In the genomic region with DNA sequence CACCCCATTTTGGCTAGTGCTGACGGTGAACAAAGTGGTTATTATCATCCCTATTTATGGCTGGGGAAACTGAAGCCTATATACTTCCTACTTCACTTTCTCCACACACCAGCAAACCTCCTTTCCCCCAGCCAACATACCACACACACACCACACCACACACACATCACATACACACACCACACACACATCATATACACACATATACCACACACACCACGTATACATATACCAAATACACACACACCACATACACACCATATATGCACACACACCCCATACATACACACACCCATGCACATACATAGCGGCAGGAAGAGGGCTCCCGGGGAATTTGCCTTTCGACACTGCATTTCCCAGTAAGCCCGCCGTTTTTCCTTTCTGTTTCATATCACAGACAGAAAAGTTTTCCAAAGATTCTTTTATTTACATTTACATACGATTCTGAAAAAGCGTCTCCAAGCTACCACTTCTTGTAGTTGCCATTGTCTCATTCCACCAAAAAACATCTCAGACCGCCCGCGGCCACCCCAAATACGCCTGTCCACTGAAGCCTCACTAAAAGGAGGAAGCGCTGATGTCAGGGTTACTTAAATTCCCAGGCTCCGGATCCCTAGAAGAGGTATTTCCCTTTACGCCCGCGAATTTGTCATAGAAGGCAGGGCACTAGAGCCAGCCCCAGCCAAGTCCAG, we compare ENCODE assay signal across 2 cellular contexts.
A peak's percentile ranks its signal among the peaks of the same experiment; 100 is the strongest.
TF ChIP-seq lines count a peak whose summit lies in the region.

No MANE protein-coding gene starts in this region.

TF ChIP-seq in HEK293, 187 proteins besides CTCF, POLR2A, EP300 and RAD21 (continued from another document and continues in another):
- TF ChIP-seq, protein P1, sequence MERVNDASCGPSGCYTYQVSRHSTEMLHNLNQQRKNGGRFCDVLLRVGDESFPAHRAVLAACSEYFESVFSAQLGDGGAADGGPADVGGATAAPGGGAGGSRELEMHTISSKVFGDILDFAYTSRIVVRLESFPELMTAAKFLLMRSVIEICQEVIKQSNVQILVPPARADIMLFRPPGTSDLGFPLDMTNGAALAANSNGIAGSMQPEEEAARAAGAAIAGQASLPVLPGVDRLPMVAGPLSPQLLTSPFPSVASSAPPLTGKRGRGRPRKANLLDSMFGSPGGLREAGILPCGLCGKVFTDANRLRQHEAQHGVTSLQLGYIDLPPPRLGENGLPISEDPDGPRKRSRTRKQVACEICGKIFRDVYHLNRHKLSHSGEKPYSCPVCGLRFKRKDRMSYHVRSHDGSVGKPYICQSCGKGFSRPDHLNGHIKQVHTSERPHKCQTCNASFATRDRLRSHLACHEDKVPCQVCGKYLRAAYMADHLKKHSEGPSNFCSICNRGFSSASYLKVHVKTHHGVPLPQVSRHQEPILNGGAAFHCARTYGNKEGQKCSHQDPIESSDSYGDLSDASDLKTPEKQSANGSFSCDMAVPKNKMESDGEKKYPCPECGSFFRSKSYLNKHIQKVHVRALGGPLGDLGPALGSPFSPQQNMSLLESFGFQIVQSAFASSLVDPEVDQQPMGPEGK (tag by site-specific recombination; IDR thresholded peaks at IDR 0.05), result peak; percentile 64
- TF ChIP-seq, protein P2, sequence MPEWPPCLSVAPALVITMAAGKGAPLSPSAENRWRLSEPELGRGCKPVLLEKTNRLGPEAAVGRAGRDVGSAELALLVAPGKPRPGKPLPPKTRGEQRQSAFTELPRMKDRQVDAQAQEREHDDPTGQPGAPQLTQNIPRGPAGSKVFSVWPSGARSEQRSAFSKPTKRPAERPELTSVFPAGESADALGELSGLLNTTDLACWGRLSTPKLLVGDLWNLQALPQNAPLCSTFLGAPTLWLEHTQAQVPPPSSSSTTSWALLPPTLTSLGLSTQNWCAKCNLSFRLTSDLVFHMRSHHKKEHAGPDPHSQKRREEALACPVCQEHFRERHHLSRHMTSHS (tag by site-specific recombination; IDR thresholded peaks at IDR 0.05), result no peak
- TF ChIP-seq ZNF155 (tag by site-specific recombination; IDR thresholded peaks at IDR 0.05), result no peak
- TF ChIP-seq ZNF138 (tag by site-specific recombination; IDR thresholded peaks at IDR 0.05; ENCODE audit: borderline replicate concordance), result no peak
- TF ChIP-seq MYNN (tag by site-specific recombination; IDR thresholded peaks at IDR 0.05; ENCODE audit: borderline replicate concordance), result peak; percentile 82
- no peak for TF ChIP-seq EGR2 (tag by site-specific recombination; IDR thresholded peaks at IDR 0.05; ENCODE audit: low read depth)
- no peak for TF ChIP-seq ZNF114 (tag by site-specific recombination; IDR thresholded peaks at IDR 0.05)
- peak; percentile 97 for TF ChIP-seq ZBTB20 (tag by site-specific recombination; IDR thresholded peaks at IDR 0.05)
- peak; percentile 23; the same call in 1 of the 2 replicates for TF ChIP-seq KLF8 (tag by site-specific recombination; IDR thresholded peaks at IDR 0.05)
- no peak; the same call in 1 of the 2 replicates for TF ChIP-seq OSR2 (tag by site-specific recombination; IDR thresholded peaks at IDR 0.05)
- no peak for TF ChIP-seq ZNF280C (tag by site-specific recombination; IDR thresholded peaks at IDR 0.05)
- no peak for TF ChIP-seq ZBTB10 (tag by site-specific recombination; IDR thresholded peaks at IDR 0.05)
- TF ChIP-seq ZNF174 (tag by site-specific recombination; IDR thresholded peaks at IDR 0.05), result no peak
- TF ChIP-seq YY2 (tag by site-specific recombination; IDR thresholded peaks at IDR 0.05), result peak; percentile 49; the same call in 1 of the 2 replicates
- TF ChIP-seq TCF7L2 (IDR thresholded peaks at IDR 0.05; ENCODE audit: borderline replicate concordance, low read depth, low read length), result no peak
- no peak for TF ChIP-seq ZNF777 (tag by site-specific recombination; IDR thresholded peaks at IDR 0.05; ENCODE audit: borderline replicate concordance)
- TF ChIP-seq KLF10 (tag by site-specific recombination; IDR thresholded peaks at IDR 0.05), result no peak; the same call in 1 of the 2 replicates
- no peak for TF ChIP-seq SCRT2 (tag by site-specific recombination; IDR thresholded peaks at IDR 0.05)
- peak; percentile 77; the same call in 1 of the 2 replicates for TF ChIP-seq ZNF391 (tag by site-specific recombination; IDR thresholded peaks at IDR 0.05; ENCODE audit: borderline replicate concordance, low read depth)

TF ChIP-seq in HepG2, 621 proteins besides CTCF, POLR2A, EP300 and RAD21 (continued from another document):
- TF ChIP-seq, protein P3, sequence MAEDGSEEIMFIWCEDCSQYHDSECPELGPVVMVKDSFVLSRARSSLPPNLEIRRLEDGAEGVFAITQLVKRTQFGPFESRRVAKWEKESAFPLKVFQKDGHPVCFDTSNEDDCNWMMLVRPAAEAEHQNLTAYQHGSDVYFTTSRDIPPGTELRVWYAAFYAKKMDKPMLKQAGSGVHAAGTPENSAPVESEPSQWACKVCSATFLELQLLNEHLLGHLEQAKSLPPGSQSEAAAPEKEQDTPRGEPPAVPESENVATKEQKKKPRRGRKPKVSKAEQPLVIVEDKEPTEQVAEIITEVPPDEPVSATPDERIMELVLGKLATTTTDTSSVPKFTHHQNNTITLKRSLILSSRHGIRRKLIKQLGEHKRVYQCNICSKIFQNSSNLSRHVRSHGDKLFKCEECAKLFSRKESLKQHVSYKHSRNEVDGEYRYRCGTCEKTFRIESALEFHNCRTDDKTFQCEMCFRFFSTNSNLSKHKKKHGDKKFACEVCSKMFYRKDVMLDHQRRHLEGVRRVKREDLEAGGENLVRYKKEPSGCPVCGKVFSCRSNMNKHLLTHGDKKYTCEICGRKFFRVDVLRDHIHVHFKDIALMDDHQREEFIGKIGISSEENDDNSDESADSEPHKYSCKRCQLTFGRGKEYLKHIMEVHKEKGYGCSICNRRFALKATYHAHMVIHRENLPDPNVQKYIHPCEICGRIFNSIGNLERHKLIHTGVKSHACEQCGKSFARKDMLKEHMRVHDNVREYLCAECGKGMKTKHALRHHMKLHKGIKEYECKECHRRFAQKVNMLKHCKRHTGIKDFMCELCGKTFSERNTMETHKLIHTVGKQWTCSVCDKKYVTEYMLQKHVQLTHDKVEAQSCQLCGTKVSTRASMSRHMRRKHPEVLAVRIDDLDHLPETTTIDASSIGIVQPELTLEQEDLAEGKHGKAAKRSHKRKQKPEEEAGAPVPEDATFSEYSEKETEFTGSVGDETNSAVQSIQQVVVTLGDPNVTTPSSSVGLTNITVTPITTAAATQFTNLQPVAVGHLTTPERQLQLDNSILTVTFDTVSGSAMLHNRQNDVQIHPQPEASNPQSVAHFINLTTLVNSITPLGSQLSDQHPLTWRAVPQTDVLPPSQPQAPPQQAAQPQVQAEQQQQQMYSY (CRISPR knock-in tag; IDR thresholded peaks at IDR 0.05), result no peak
- TF ChIP-seq ZNF710 (CRISPR knock-in tag; IDR thresholded peaks at IDR 0.05; ENCODE audit: borderline replicate concordance) (no peak), NCOA2 (CRISPR knock-in tag; IDR thresholded peaks at IDR 0.05) (0 out of 2 replicates have a peak, but pooled peaks have one; percentile 1), RNF219 (CRISPR knock-in tag; IDR thresholded peaks at IDR 0.05) (no peak)
- TF ChIP-seq, protein P4, sequence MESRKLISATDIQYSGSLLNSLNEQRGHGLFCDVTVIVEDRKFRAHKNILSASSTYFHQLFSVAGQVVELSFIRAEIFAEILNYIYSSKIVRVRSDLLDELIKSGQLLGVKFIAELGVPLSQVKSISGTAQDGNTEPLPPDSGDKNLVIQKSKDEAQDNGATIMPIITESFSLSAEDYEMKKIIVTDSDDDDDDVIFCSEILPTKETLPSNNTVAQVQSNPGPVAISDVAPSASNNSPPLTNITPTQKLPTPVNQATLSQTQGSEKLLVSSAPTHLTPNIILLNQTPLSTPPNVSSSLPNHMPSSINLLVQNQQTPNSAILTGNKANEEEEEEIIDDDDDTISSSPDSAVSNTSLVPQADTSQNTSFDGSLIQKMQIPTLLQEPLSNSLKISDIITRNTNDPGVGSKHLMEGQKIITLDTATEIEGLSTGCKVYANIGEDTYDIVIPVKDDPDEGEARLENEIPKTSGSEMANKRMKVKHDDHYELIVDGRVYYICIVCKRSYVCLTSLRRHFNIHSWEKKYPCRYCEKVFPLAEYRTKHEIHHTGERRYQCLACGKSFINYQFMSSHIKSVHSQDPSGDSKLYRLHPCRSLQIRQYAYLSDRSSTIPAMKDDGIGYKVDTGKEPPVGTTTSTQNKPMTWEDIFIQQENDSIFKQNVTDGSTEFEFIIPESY (CRISPR knock-in tag; IDR thresholded peaks at IDR 0.05), result no peak
